In the genomic region with DNA sequence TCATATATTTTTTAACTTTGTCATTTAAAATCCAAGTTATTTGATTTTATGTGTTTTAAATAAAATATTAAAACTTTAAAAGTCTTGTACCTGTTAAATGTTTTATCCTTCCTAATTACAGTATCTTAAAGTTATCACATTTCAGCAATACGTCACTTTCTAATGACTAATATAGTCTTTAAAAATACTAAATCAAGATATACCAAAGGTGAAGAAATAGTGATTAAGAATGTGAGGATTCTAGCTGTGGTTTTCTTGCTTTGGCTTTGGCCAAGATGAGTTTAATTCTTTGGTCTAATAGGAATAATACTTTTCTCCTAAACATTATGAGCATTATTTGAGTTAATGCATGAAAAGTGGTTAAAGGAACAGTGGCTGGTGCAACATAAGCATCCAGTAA, we compare ENCODE assay signal across 27 cellular contexts.
"Had no signal": no experiment of that assay in that cellular context is flagged by ENCODE, and none has a peak within 500 bp of the region (broad histone marks: within the 10 kb centered on the region; RNA-seq: fewer than 3 reads in every experiment).

No MANE protein-coding gene starts in this region.

- H3K27me3 Mint-ChIP-seq: activated B cell treated with CpG ODN at 0.5 μM for 24 hours; activated T-helper 17 cell treated with anti-CD3 and anti-CD28 coated beads, Interleukin-2, amount 50 U/mL, for 72 hours; naive thymus-derived CD8-positive, alpha-beta T cell; progenitor cell of endocrine pancreas had no signal

- H3K4me3 Mint-ChIP-seq: activated T-cell treated with anti-CD3 and anti-CD28 coated beads, Interleukin-2, amount 50 U/mL, for 4 hours; activated T-helper 17 cell treated with anti-CD3 and anti-CD28 coated beads, Interleukin-2, amount 50 U/mL, for 72 hours; T-helper 1 cell treated with Interleukin-12 subunit alpha and Interleukin-12 subunit beta and Interleukin-4 antibody, amounts not matched to agents 30 μg/mL and 1 μg/mL, for 36 hours had no signal

- ATAC-seq: activated naive CD4-positive, alpha-beta T cell treated with anti-CD3 and anti-CD28 coated beads, Interleukin-2, amount 50 U/mL, for 72 hours; activated T-cell treated with anti-CD3 and anti-CD28 coated beads, Interleukin-2, amount 50 U/mL, for 4 hours; activated T-helper 17 cell treated with anti-CD3 and anti-CD28 coated beads, Interleukin-2, amount 50 U/mL, for 72 hours; gastrocnemius medialis; naive thymus-derived CD8-positive, alpha-beta T cell had no signal

- H3K9me3 Mint-ChIP-seq: activated B cell treated with CpG ODN at 0.5 μM for 24 hours; activated naive CD4-positive, alpha-beta T cell treated with anti-CD3 and anti-CD28 coated beads, Interleukin-2, amount 50 U/mL, for 72 hours; activated T-helper 17 cell treated with anti-CD3 and anti-CD28 coated beads, Interleukin-2, amount 50 U/mL, for 72 hours; naive thymus-derived CD8-positive, alpha-beta T cell; T-helper 1 cell treated with Interleukin-12 subunit alpha and Interleukin-12 subunit beta and Interleukin-4 antibody, amounts not matched to agents 30 μg/mL and 1 μg/mL, for 36 hours had no signal

- H3K27me3 ChIP-seq: dorsolateral prefrontal cortex, gastrocnemius medialis, ovary, sigmoid colon, testis, transverse colon had no signal

- DNase-seq: activated B cell treated with CpG ODN at 0.5 μM for 24 hours; activated CD4-positive, alpha-beta T cell treated with anti-CD3 and anti-CD28 coated beads for 4 hours; activated CD4-positive, alpha-beta T cell treated with anti-CD3 and anti-CD28 coated beads, Interleukin-2, amount 50 U/mL, for 48 hours; activated CD8-positive, alpha-beta memory T cell treated with anti-CD3 and anti-CD28 coated beads for 24 hours; activated gamma-delta T cell treated with Interleukin-2 at 50 U/mL for 16 hours; activated T-cell treated with anti-CD3 and anti-CD28 coated beads, Interleukin-2, amount 50 U/mL, for 4 hours; dorsolateral prefrontal cortex; effector memory CD4-positive, alpha-beta T cell; erythroblast; gastrocnemius medialis; glutamatergic neuron; islet precursor cell; left cardiac atrium; naive thymus-derived CD8-positive, alpha-beta T cell; ovary; sigmoid colon; SK-N-SH; stimulated activated naive CD4-positive, alpha-beta T cell treated with Interleukin-2 at 50 U/mL for 16 hours; SW 1271; T1000; testis; transverse colon had no signal

- H3K4me2 ChIP-seq: SK-N-SH had no signal

- H3K27ac ChIP-seq: coronary artery, transverse colon had no signal

- H3K9ac ChIP-seq: SK-N-SH had no signal

- H3K27ac Mint-ChIP-seq: activated T-helper 17 cell treated with anti-CD3 and anti-CD28 coated beads, Interleukin-2, amount 50 U/mL, for 72 hours; T-helper 1 cell treated with Interleukin-12 subunit alpha and Interleukin-12 subunit beta and Interleukin-4 antibody, amounts not matched to agents 30 μg/mL and 1 μg/mL, for 36 hours had no signal

- H3K4me3 ChIP-seq: coronary artery, dorsolateral prefrontal cortex, gastrocnemius medialis, ovary, sigmoid colon, testis, transverse colon had no signal

- H3K9me3 ChIP-seq: gastrocnemius medialis, ovary, sigmoid colon, SK-N-SH, testis, transverse colon had no signal
